Comparison of ENCODE assay signal across 29 cellular contexts in genomic region chr14:68573126-68573525, GRCh38.
DNase-seq lines count a peak whose midpoint lies in the region; ATAC-seq, FAIRE-seq and TF ChIP-seq lines count a peak whose summit lies in the region.
"Had no signal": no experiment of that assay in that cellular context is flagged by ENCODE, and none has a peak within 500 bp of the region (broad histone marks: within the 10 kb centered on the region; RNA-seq: fewer than 3 reads in every experiment).

No MANE protein-coding gene starts in this region.

- no peaks in the 10 kb centered on the region for H4K20me1 ChIP-seq in osteoblast (ENCODE audit: insufficient read depth, low read length)
- H4K20me1 ChIP-seq: BLaER1 treated with 17β-estradiol and CSF1 and Interleukin-3, amounts not matched to agents 10 nM and 100 nM had no signal

- TF ChIP-seq CTCF in A549 (IDR thresholded peaks at IDR 0.05) (no peak), osteoblast (IDR thresholded peaks at IDR 0.05; ENCODE audit: extremely low read depth, low read depth, low read length) (no peak)

- no peaks in the 10 kb centered on the region for H3K36me3 Mint-ChIP-seq in central memory CD8-positive, alpha-beta T cell (ENCODE audit: insufficient read depth)

- H3K4me2 ChIP-seq in A549 (no peak overlapping the region), osteoblast (ENCODE audit: insufficient read depth, low read length) (no peak overlapping the region)
- H3K4me2 ChIP-seq: KMS-11 had no signal

- no peaks in the 10 kb centered on the region for H3K27me3 ChIP-seq in osteoblast (ENCODE audit: insufficient read depth, low read length)
- H3K27me3 ChIP-seq: BLaER1 treated with 17β-estradiol and CSF1 and Interleukin-3, amounts not matched to agents 10 nM and 100 nM; SJCRH30 had no signal

- in situ Hi-C loops in G401 (cut with HindIII; ENCODE audit: low sequenced_read_pairs), result no loop called here

- TF ChIP-seq EP300 in A549 (IDR thresholded peaks at IDR 0.05), result no peak

- no peaks in the 10 kb centered on the region for H3K27me3 Mint-ChIP-seq in central memory CD8-positive, alpha-beta T cell
- H3K27me3 Mint-ChIP-seq: CD4-positive, alpha-beta T cell had no signal

- TF ChIP-seq RAD21 in A549 (conservative IDR thresholded peaks at IDR 0.05 in 1 of 2, IDR thresholded peaks at IDR 0.05 in 1 of 2), result no peak

- H3K27ac ChIP-seq in A549 (peak overlapping the region; percentile 33 to 89; a peak in 5 of 6 replicates), osteoblast (ENCODE audit: low read depth, low read length) (no peak overlapping the region)
- H3K27ac ChIP-seq: GM23248, KMS-11, SJCRH30 had no signal

- no peak overlapping the region for H3K4me3 Mint-ChIP-seq in central memory CD8-positive, alpha-beta T cell
- H3K4me3 Mint-ChIP-seq: CD4-positive, alpha-beta T cell; H9 had no signal

- no peak overlapping the region for H2AFZ ChIP-seq in osteoblast (ENCODE audit: low read length)
- H2AFZ ChIP-seq: GM23248 had no signal

- H3K4me3 ChIP-seq in A549 (no peak overlapping the region), osteoblast (ENCODE audit: insufficient read depth, low read length) (no peak overlapping the region)
- H3K4me3 ChIP-seq: BLaER1 treated with 17β-estradiol and CSF1 and Interleukin-3, amounts not matched to agents 10 nM and 100 nM; GM23248; SJCRH30 had no signal

- POLR2A ChIA-PET in A549 (lab: Yijun Ruan, JAX), result no interaction called here

- 88% methylated on average over 6 of the region's 6 CpGs for WGBS in A549 (ENCODE audit: missing lambda C conversion rate)

- DNase-seq in A549 (ENCODE audit: low read depth in 1 of 2, low spot score in 1 of 2) (no peak), mesenteric fat pad (ENCODE audit: low spot score) (peak; percentile 75), osteoblast (ENCODE audit: insufficient read length, low spot score, missing footprints) (peak; percentile 13), activated gamma-delta T cell (lab: John Stamatoyannopoulos, UW) (no peak), G401 (ENCODE audit: low spot score) (no peak), KG1 (lab: John Stamatoyannopoulos, UW) (no peak)
- no peak for DNase-seq in central memory CD8-positive, alpha-beta T cell (ENCODE audit: low spot score in 2 of 2)
- DNase-seq: AML-193; CD4-positive, alpha-beta T cell; DMS53; GM23248; H9; NCI-H1092 treated with DMSO at 0.1 percent for 48 hours; NCI-H1436 treated with DMSO at 0.1 percent for 48 hours; NCI-H187 treated with DMSO at 0.1 percent for 48 hours; NCI-H446; NCI-H526; NCI-H82; NK-92 treated with Interleukin-12 subunit alpha and Interleukin-12 subunit beta, amount 100 ng/mL, for 24 hours; PC-3; SJCRH30 had no signal

- no peak for TF ChIP-seq POLR2A in A549 (IDR thresholded peaks at IDR 0.05; ENCODE audit: low read length)

- no peak for FAIRE-seq in A549 (lab: Jason Lieb, UNC)
- FAIRE-seq: A204.1, D721Med, G401.6 had no signal

- no peak for ATAC-seq in A549
- no peak for ATAC-seq in central memory CD8-positive, alpha-beta T cell (replicated peaks; ENCODE audit: extremely low read depth, poor library complexity, severe bottlenecking)
- ATAC-seq in HG03378 (IDR thresholded peaks at IDR 0.05; ENCODE audit: unreplicated experiment), result no peak
- ATAC-seq: PC-3, Right ventricle myocardium inferior, SK-N-SH treated with all-trans-retinoic acid at 6 μM for 48 hours had no signal

- CTCF ChIA-PET in A549 (lab: Yijun Ruan, JAX), result interaction anchor here (0.6 to 1.2 kb wide), 3 partner anchors 172 to 589 kb away, joined by 3 read pairs; no protein-coding TSS in a partner anchor

- peak overlapping the region; percentile 36 for H3K27ac Mint-ChIP-seq in central memory CD8-positive, alpha-beta T cell (ENCODE audit: low read depth)
- H3K27ac Mint-ChIP-seq: CD4-positive, alpha-beta T cell; H9 had no signal

- peaks cover 35% of the 10 kb centered on the region for H3K4me1 ChIP-seq in A549
- peaks cover 34% of the 10 kb centered on the region for H3K4me1 ChIP-seq in osteoblast (ENCODE audit: insufficient read depth, low read length)

- H3K9me3 Mint-ChIP-seq in central memory CD8-positive, alpha-beta T cell, result no peaks in the 10 kb centered on the region

- H3K9me3 ChIP-seq in A549 (no peaks in the 10 kb centered on the region), osteoblast (ENCODE audit: low read depth, low read length) (no peaks in the 10 kb centered on the region)
- H3K9me3 ChIP-seq: SJCRH30 had no signal

- H3K36me3 ChIP-seq in osteoblast (ENCODE audit: insufficient read depth, low read length), result no peaks in the 10 kb centered on the region
- H3K36me3 ChIP-seq: BLaER1 treated with 17β-estradiol and CSF1 and Interleukin-3, amounts not matched to agents 10 nM and 100 nM; SJCRH30 had no signal

- no peaks in the 10 kb centered on the region for H3K79me2 ChIP-seq in osteoblast (ENCODE audit: insufficient read depth, low read length)

- H3K4me1 Mint-ChIP-seq in central memory CD8-positive, alpha-beta T cell, result peaks cover 4% of the 10 kb centered on the region

TF ChIP-seq in A549, 52 proteins besides CTCF, POLR2A, EP300 and RAD21:
- TF ChIP-seq BHLHE40 (IDR thresholded peaks at IDR 0.05; ENCODE audit: low read depth, low read length), result no peak
- TF ChIP-seq EHF (CRISPR knock-in tag; IDR thresholded peaks at IDR 0.05), result no peak
- no peak for TF ChIP-seq FOSL2 (IDR thresholded peaks at IDR 0.05)
- no peak for TF ChIP-seq FOSL2 (CRISPR knock-in tag; IDR thresholded peaks at IDR 0.05)
- TF ChIP-seq FOSB (CRISPR knock-in tag; IDR thresholded peaks at IDR 0.05), result no peak

Comparison
In these comparisons a context has a peak if more than half of its experiments do, and no peak if none do; other contexts are left out.
1. DNase-seq: peak in mesenteric fat pad (single experiment) and osteoblast (single experiment); none in A549 (0 of 2), central memory CD8-positive, alpha-beta T cell (0 of 2), activated gamma-delta T cell (single experiment), G401 (single experiment) and KG1 (single experiment).